8 cellular contexts compared by ENCODE assay signal in genomic region chr17:42537156-42537805, GRCh38. TPM values are rescaled to one million over a fixed set of nuclear protein-coding genes. Genes with fewer than 3 reads are reported as not detected.
A peak's percentile ranks its signal among the peaks of the same experiment; 100 is the strongest.
DNase-seq lines count a peak whose midpoint lies in the region; ATAC-seq and TF ChIP-seq lines count a peak whose summit lies in the region.

No MANE protein-coding gene starts in this region.

- H3K27me3 ChIP-seq in vagina: no peaks in the 10 kb centered on the region

- H3K4me3 ChIP-seq in choroid plexus epithelial cell (ENCODE audit: low read depth, low read length) (peak overlapping the region; percentile 76), vagina (peak overlapping the region; percentile 62 to 95)

- H3K36me3 Mint-ChIP-seq in activated naive CD4-positive, alpha-beta T cell treated with anti-CD3 and anti-CD28 coated beads, Interleukin-2, amount 50 U/mL, for 24 hours: peaks cover 3% of the 10 kb centered on the region
- H3K36me3 Mint-ChIP-seq in mesothelial cell of epicardium: peaks cover 19% of the 10 kb centered on the region

- peak overlapping the region; percentile 87 for H3K4me3 Mint-ChIP-seq in activated naive CD4-positive, alpha-beta T cell treated with anti-CD3 and anti-CD28 coated beads, Interleukin-2, amount 50 U/mL, for 24 hours
- peak overlapping the region; percentile 77 for H3K4me3 Mint-ChIP-seq in mesothelial cell of epicardium

- no peak overlapping the region for H3K27ac Mint-ChIP-seq in activated naive CD4-positive, alpha-beta T cell treated with anti-CD3 and anti-CD28 coated beads, Interleukin-2, amount 50 U/mL, for 24 hours
- H3K27ac Mint-ChIP-seq in mesothelial cell of epicardium: no peak overlapping the region

- H3K9me3 Mint-ChIP-seq in activated naive CD4-positive, alpha-beta T cell treated with anti-CD3 and anti-CD28 coated beads, Interleukin-2, amount 50 U/mL, for 24 hours: no peaks in the 10 kb centered on the region
- no peaks in the 10 kb centered on the region for H3K9me3 Mint-ChIP-seq in mesothelial cell of epicardium

- H3K27me3 Mint-ChIP-seq in activated naive CD4-positive, alpha-beta T cell treated with anti-CD3 and anti-CD28 coated beads, Interleukin-2, amount 50 U/mL, for 24 hours: no peaks in the 10 kb centered on the region
- no peaks in the 10 kb centered on the region for H3K27me3 Mint-ChIP-seq in mesothelial cell of epicardium (ENCODE audit: low read depth)

- TF ChIP-seq POLR2A in vagina (IDR thresholded peaks at IDR 0.05): no peak

- peaks cover 27% of the 10 kb centered on the region for H3K4me1 ChIP-seq in vagina

- TF ChIP-seq CTCF in choroid plexus epithelial cell (conservative IDR thresholded peaks at IDR 0.05; ENCODE audit: low read depth, low read length): no peak
- no peak for TF ChIP-seq CTCF in mesothelial cell of epicardium (IDR thresholded peaks at IDR 0.05; ENCODE audit: unreplicated experiment)
- TF ChIP-seq CTCF in vagina (IDR thresholded peaks at IDR 0.05): no peak

- peaks cover 43% of the 10 kb centered on the region for H3K4me1 Mint-ChIP-seq in activated naive CD4-positive, alpha-beta T cell treated with anti-CD3 and anti-CD28 coated beads, Interleukin-2, amount 50 U/mL, for 24 hours
- H3K4me1 Mint-ChIP-seq in mesothelial cell of epicardium: peaks cover 22% of the 10 kb centered on the region

- no peaks in the 10 kb centered on the region for H3K9me3 ChIP-seq in vagina

- intact Hi-C loops in vagina (cut with DNase I): no loop called here

- no peak for ATAC-seq in GM18909 (IDR thresholded peaks at IDR 0.05; ENCODE audit: poor library complexity, unreplicated experiment)

- DNase-seq in activated naive CD4-positive, alpha-beta T cell treated with Interleukin-2 at 50 U/mL for 16 hours: no peak
- DNase-seq in choroid plexus epithelial cell (ENCODE audit: low read depth) (no peak), mesothelial cell of epicardium (ENCODE audit: low spot score in 2 of 2, unreplicated experiment in 2 of 2) (no peak), vagina (ENCODE audit: extremely low spot score in 2 of 2) (no peak), CD1c-positive myeloid dendritic cell (ENCODE audit: extremely low spot score) (no peak)
- no peak for DNase-seq in effector CD4-positive, alpha-beta T cell

- peaks cover 0 to 16% of the 10 kb centered on the region in 2 donors for H3K36me3 ChIP-seq in vagina

- H3K27ac ChIP-seq in vagina: peak overlapping the region; percentile 92

RNA-seq across cellular contexts. Expression of gene NAGLU, which starts 1.2 kb away (rescaled TPM):
- total RNA-seq in mesothelial cell of epicardium (31.0 to 31.9 TPM (median 31.5 TPM) in 3 replicates), vagina (24.6 TPM)

RNA-seq across cellular contexts. Expression of gene HSD17B1, which starts 15.4 kb away (rescaled TPM):
- total RNA-seq in mesothelial cell of epicardium (1.6 to 3.0 TPM (median 2.2 TPM) in 3 replicates), vagina (2.0 TPM)

RNA-seq across cellular contexts. Expression of gene COASY, which starts 24.7 kb away (rescaled TPM):
- total RNA-seq in mesothelial cell of epicardium: 60.7 to 62.0 TPM (median 61.4 TPM) in 3 replicates
- 24.8 TPM for total RNA-seq in vagina

RNA-seq across cellular contexts. Expression of gene MLX, which starts 29.6 kb away (rescaled TPM):
- 26.1 to 27.8 TPM (median 27.0 TPM) in 3 replicates for total RNA-seq in mesothelial cell of epicardium
- 33.9 TPM for total RNA-seq in vagina

RNA-seq across cellular contexts. Expression of gene PSMC3IP, which starts 40.2 kb away (rescaled TPM):
- total RNA-seq in mesothelial cell of epicardium: 8.3 to 9.8 TPM (median 9.7 TPM) in 3 replicates
- total RNA-seq in vagina: 0.98 TPM
